10 cellular contexts compared by ENCODE assay signal in genomic region chr12:114685320-114685781, GRCh38. TPM values are rescaled to one million over a fixed set of nuclear protein-coding genes. Genes with fewer than 3 reads are reported as not detected.
DNase-seq lines count a peak whose midpoint lies in the region; ATAC-seq, FAIRE-seq and TF ChIP-seq lines count a peak whose summit lies in the region.
"Had no signal": no experiment of that assay in that cellular context is flagged by ENCODE, and none has a peak within 500 bp of the region (broad histone marks: within the 10 kb centered on the region; RNA-seq: fewer than 3 reads in every experiment).

No MANE protein-coding gene starts in this region.

- H3K27me3 ChIP-seq in cardiac muscle cell (peaks cover 51% of the 10 kb centered on the region), lower lobe of right lung (ENCODE audit: low read depth) (peaks cover 82% of the 10 kb centered on the region), MM.1S (replicated peaks; ENCODE audit: insufficient read depth, low read length) (no peaks in the 10 kb centered on the region)

- H3F3A ChIP-seq in MM.1S (ENCODE audit: insufficient read depth, low read length), result no peaks in the 10 kb centered on the region

- H3K9me3 Mint-ChIP-seq in brain (peaks cover 3 to 14% (median 7%) of the 10 kb centered on the region in 5 experiments), type B pancreatic cell (no peaks in the 10 kb centered on the region)

- H3K36me3 ChIP-seq in cardiac muscle cell (no peaks in the 10 kb centered on the region), lower lobe of right lung (no peaks in the 10 kb centered on the region), MM.1S (replicated peaks; ENCODE audit: insufficient read depth, low read length) (no peaks in the 10 kb centered on the region)

- H3K4me1 Mint-ChIP-seq in brain, result peaks cover 50% of the 10 kb centered on the region
- H3K4me1 Mint-ChIP-seq in type B pancreatic cell (ENCODE audit: unreplicated experiment), result peaks cover 42% of the 10 kb centered on the region

- intact Hi-C loops in left cardiac atrium (cut with DNase I), result loop anchor here in 1 of 2 donors (10.0 kb wide), 1 partner anchor 649 kb away; no protein-coding TSS in a partner anchor
- intact Hi-C loops in lower lobe of right lung (cut with DNase I), result no loop called here

- peaks cover 30% of the 10 kb centered on the region for H3K4me1 ChIP-seq in cardiac muscle cell (ENCODE audit: low read depth)
- peaks cover 9% of the 10 kb centered on the region for H3K4me1 ChIP-seq in lower lobe of right lung
- no peaks in the 10 kb centered on the region for H3K4me1 ChIP-seq in MM.1S (ENCODE audit: low read length)

- no peaks in the 10 kb centered on the region for H4K20me1 ChIP-seq in MM.1S (ENCODE audit: insufficient read depth, low read length)

- no peak for TF ChIP-seq POLR2A in GM12891 (IDR thresholded peaks at IDR 0.05; ENCODE audit: low read depth, low read length)

- no peak overlapping the region for H3K4me2 ChIP-seq in MM.1S (ENCODE audit: low read depth, low read length)

- TF ChIP-seq CTCF in cardiac muscle cell (IDR thresholded peaks at IDR 0.05; ENCODE audit: low read depth, low read length) (no peak), brain (conservative IDR thresholded peaks at IDR 0.05) (no peak), lower lobe of right lung (IDR thresholded peaks at IDR 0.05) (no peak), type B pancreatic cell (conservative IDR thresholded peaks at IDR 0.05) (no peak), MM.1S (IDR thresholded peaks at IDR 0.05; ENCODE audit: low read length) (no peak)

- H3K79me2 ChIP-seq in MM.1S (ENCODE audit: low read length), result no peaks in the 10 kb centered on the region

- no peak for FAIRE-seq in GM12891 (lab: Jason Lieb, UNC)

- H3K9ac ChIP-seq in MM.1S (ENCODE audit: low read length), result no peak overlapping the region

- H3K9me3 ChIP-seq in cardiac muscle cell (ENCODE audit: low read depth) (no peaks in the 10 kb centered on the region), lower lobe of right lung (no peaks in the 10 kb centered on the region), MM.1S (replicated peaks; ENCODE audit: insufficient read depth, low read length) (no peaks in the 10 kb centered on the region)

- H3K27me3 Mint-ChIP-seq in brain (peaks cover 98% of the 10 kb centered on the region), type B pancreatic cell (peaks cover 66% of the 10 kb centered on the region)

- peak overlapping the region; percentile 73 for H3K4me3 ChIP-seq in cardiac muscle cell
- peak overlapping the region; percentile 66 for H3K4me3 ChIP-seq in lower lobe of right lung
- no peak overlapping the region for H3K4me3 ChIP-seq in MM.1S (ENCODE audit: low read length)

- H3K4me3 Mint-ChIP-seq in brain, result peak overlapping the region; percentile 83 to 90 (median 88)
- peak overlapping the region; percentile 98 for H3K4me3 Mint-ChIP-seq in type B pancreatic cell

- no peaks in the 10 kb centered on the region for H3K9me2 ChIP-seq in MM.1S (replicated peaks; ENCODE audit: insufficient read depth, low read length)

- H3K36me3 Mint-ChIP-seq in brain (peaks cover 5% of the 10 kb centered on the region), type B pancreatic cell (peaks cover 14% of the 10 kb centered on the region)

- DNase-seq in cardiac muscle cell (ENCODE audit: low read depth in 1 of 2, low spot score in 1 of 2), result no peak
- DNase-seq in left cardiac atrium, result no peak
- no peak for DNase-seq in lower lobe of right lung
- DNase-seq in type B pancreatic cell (ENCODE audit: extremely low spot score, unreplicated experiment), result no peak
- no peak for DNase-seq in GM12891 (ENCODE audit: insufficient read length, low spot score)
- DNase-seq in MM.1S, result no peak
- no peak for DNase-seq in NCI-H187 treated with DMSO at 0.1 percent for 48 hours (lab: John Stamatoyannopoulos, UW)
- DNase-seq: amygdala, SW 1271 had no signal

- H3K27ac ChIP-seq in cardiac muscle cell (peak overlapping the region; percentile 96), lower lobe of right lung (peak overlapping the region; percentile 90), MM.1S (ENCODE audit: low read length) (no peak overlapping the region)

- H3K27ac Mint-ChIP-seq in brain, result peak overlapping the region in 4 of 5 experiments; percentile 61 to 83 (median 82)
- peak overlapping the region; percentile 87 for H3K27ac Mint-ChIP-seq in type B pancreatic cell

- no peak overlapping the region for H2AFZ ChIP-seq in MM.1S (ENCODE audit: low read length)

- no peak for ATAC-seq in left cardiac atrium
- no peak for ATAC-seq in lower lobe of right lung

TF ChIP-seq in GM12891, 5 proteins besides CTCF, POLR2A, EP300 and RAD21:
- TF ChIP-seq POLR2AphosphoS5 (IDR thresholded peaks at IDR 0.05; ENCODE audit: low read depth, low read length) (no peak), PAX5 (IDR thresholded peaks at IDR 0.05; ENCODE audit: insufficient read depth, low read length, severe bottlenecking) (no peak), TAF1 (IDR thresholded peaks at IDR 0.05; ENCODE audit: low read depth, low read length) (no peak), POU2F2 (IDR thresholded peaks at IDR 0.05; ENCODE audit: low read depth, low read length) (no peak), SPI1 (IDR thresholded peaks at IDR 0.05; ENCODE audit: low read depth, low read length) (no peak)

RNA-seq across cellular contexts. Expression of gene TBX3, which starts 1.4 kb away (rescaled TPM):
- 69.4 and 87.5 TPM in 2 replicates for total RNA-seq in cardiac muscle cell
- polyA plus RNA-seq in cardiac muscle cell, result 63.7 and 78.3 TPM in 2 replicates
- total RNA-seq in left cardiac atrium, result 10 to 100 TPM in 1 of 2 donors, 1 to 10 TPM in 1; 7.7 to 14.3 TPM
- polyA plus RNA-seq in brain (ENCODE audit: insufficient read depth, low read depth, low replicate concordance), result 5.1 TPM
- total RNA-seq in lower lobe of right lung, result 50.9 TPM
- 102 and 130 TPM in 2 replicates for total RNA-seq in type B pancreatic cell (ENCODE audit: low replicate concordance)
- polyA plus RNA-seq in GM12891 (2012; ENCODE audit: low read depth, missing spikeins), result 0.01 TPM
